ENCODE assay signal across 4 cellular contexts in the genomic region with DNA sequence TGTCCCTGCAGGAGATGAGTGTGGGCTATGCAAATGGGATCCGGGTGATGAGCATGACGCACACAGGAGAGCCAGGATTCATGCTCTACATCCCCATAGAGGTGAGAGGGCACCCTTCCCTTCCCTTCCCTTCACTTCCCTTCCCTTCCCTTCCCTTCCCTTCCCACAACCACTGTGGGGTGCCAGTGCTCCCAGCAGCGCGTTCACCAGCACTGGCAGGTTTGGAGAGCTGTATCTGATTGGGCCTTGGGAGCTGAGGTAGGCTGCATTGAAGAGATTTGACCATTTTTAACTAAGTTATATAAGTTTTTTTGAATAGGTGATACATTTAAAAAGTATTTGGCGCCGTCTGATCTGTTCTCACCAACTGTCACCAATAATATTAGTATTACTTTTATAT. TPM values are rescaled to one million over a fixed set of nuclear protein-coding genes. Genes with fewer than 3 reads are reported as not detected.
"Had no signal": no experiment of that assay in that cellular context is flagged by ENCODE, and none has a peak within 500 bp of the region (broad histone marks: within the 10 kb centered on the region; RNA-seq: fewer than 3 reads in every experiment).

No MANE protein-coding gene starts in this region.

RNA-seq across cellular contexts. Expression of gene CLEC18C, which starts 25.1 kb away (rescaled TPM):
- total RNA-seq: M059J, Right ventricle myocardium inferior, RPMI7951, SK-MEL-5 had no signal
